In the genomic region with DNA sequence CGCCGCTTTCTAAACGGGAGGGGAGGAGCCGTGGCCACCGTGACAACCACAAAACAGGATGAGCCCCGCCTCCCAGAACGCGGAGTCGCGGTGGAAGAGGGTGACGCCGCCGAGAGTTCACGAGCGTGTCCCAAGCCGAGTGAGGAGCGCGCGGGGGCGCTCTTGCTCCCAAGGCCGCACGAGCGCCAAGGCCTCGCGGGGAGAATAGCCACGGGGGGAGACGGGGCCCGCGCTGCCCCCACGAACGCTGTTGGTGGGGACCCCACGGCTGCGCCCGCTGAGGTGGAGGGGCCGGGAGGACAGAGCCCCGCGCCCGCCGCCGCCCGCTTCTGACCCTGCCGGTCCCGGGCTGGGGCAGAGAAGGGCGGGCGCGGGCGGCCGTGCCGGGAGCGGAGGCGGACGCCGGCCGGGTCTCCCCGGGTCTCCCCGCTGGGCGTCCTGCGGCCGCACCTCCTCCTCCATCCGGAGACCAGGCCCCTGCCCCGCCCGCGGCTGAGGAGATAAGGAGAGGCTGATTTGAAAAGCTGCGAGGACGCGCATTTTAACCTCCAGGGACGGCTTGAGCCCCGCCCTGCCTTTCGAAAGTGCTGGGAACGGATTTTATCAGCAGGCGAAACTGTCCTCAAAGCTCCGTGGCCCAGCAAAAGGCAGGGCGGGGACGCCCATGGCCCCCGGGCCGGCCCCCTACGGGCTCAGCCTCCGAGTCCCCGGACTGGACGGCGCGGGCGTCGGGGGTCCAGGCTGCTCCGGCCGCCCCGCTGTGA, we compare ENCODE assay signal across 7 cellular contexts. TPM values are rescaled to one million over a fixed set of nuclear protein-coding genes. Genes with fewer than 3 reads are reported as not detected.
A peak's percentile ranks its signal among the peaks of the same experiment; 100 is the strongest.
DNase-seq lines count a peak whose midpoint lies in the region; ATAC-seq and TF ChIP-seq lines count a peak whose summit lies in the region.

No MANE protein-coding gene starts in this region.

- peaks cover 32% of the 10 kb centered on the region for H3K27me3 Mint-ChIP-seq in activated naive CD4-positive, alpha-beta T cell treated with anti-CD3 and anti-CD28 coated beads for 36 hours (ENCODE audit: low read depth)

- DNase-seq in GM13977 (ENCODE audit: low spot score) (no peak), NOMO-1 treated with DMSO at 0.1 percent for 48 hours (lab: John Stamatoyannopoulos, UW; ENCODE audit: unreplicated experiment) (peak; percentile 49), Right ventricle myocardium inferior (ENCODE audit: missing footprints) (peak; percentile 92), ovary (peak; percentile 35 to 71 (median 61)), NCI-H1092 treated with DMSO at 0.1 percent for 48 hours (lab: John Stamatoyannopoulos, UW) (no peak)
- peak; percentile 70 for DNase-seq in activated naive CD4-positive, alpha-beta T cell treated with anti-CD3 and anti-CD28 coated beads for 36 hours

- H3K27ac ChIP-seq in ovary: no peak overlapping the region

- H3K4me1 ChIP-seq in ovary (ENCODE audit: insufficient read depth): peaks cover 6% of the 10 kb centered on the region

- no peaks in the 10 kb centered on the region for H3K9me3 ChIP-seq in ovary

- H3K27me3 ChIP-seq in ovary: no peaks in the 10 kb centered on the region

- ATAC-seq in Right ventricle myocardium inferior (peak; percentile 80), GM19397 (IDR thresholded peaks at IDR 0.05; ENCODE audit: unreplicated experiment) (no peak)

- H3K4me3 ChIP-seq in ovary: peak overlapping the region; percentile 39

- intact Hi-C loops in activated naive CD4-positive, alpha-beta T cell treated with anti-CD3 and anti-CD28 coated beads for 36 hours (cut with micrococcal nuclease): loop anchor here (1.0 to 10.0 kb wide), 3 partner anchors 42 to 640 kb away; no protein-coding TSS in a partner anchor
- intact Hi-C loops in Right ventricle myocardium inferior (cut with DNase I): loop anchor here (2.0 kb wide), 1 partner anchor 136 kb away; no protein-coding TSS in a partner anchor
- intact Hi-C loops in ovary (cut with DNase I): no loop called here

- peak overlapping the region; percentile 50 for H3K4me3 Mint-ChIP-seq in activated naive CD4-positive, alpha-beta T cell treated with anti-CD3 and anti-CD28 coated beads for 36 hours

- H3K36me3 ChIP-seq in ovary: no peaks in the 10 kb centered on the region

- TF ChIP-seq EP300 in ovary (IDR thresholded peaks at IDR 0.05): no peak

- TF ChIP-seq CTCF in GM13977 (IDR thresholded peaks at IDR 0.05; ENCODE audit: extremely low read depth, insufficient read depth, missing control alignments) (peak; percentile 55), ovary (IDR thresholded peaks at IDR 0.05) (no peak)

- 5 to 10% (median 7%) methylated on average over 56 to 87 of the region's 87 CpGs for WGBS in ovary, 3 donors

- in situ Hi-C loops in GM13977 (cut with MboI; ENCODE audit: low pct_unique_long_range_greater_than_20kb, low sequenced_read_pairs, unreplicated experiment): no loop called here

- CTCF ChIA-PET in activated naive CD4-positive, alpha-beta T cell treated with anti-CD3 and anti-CD28 coated beads for 36 hours (lab: Charles Lee): no interaction called here

- no peak for TF ChIP-seq POLR2A in ovary (IDR thresholded peaks at IDR 0.05)

- no peaks in the 10 kb centered on the region for H3K9me3 Mint-ChIP-seq in activated naive CD4-positive, alpha-beta T cell treated with anti-CD3 and anti-CD28 coated beads for 36 hours

- H3K36me3 Mint-ChIP-seq in activated naive CD4-positive, alpha-beta T cell treated with anti-CD3 and anti-CD28 coated beads for 36 hours (ENCODE audit: low read depth): no peaks in the 10 kb centered on the region

- no peak overlapping the region for H3K27ac Mint-ChIP-seq in activated naive CD4-positive, alpha-beta T cell treated with anti-CD3 and anti-CD28 coated beads for 36 hours

- H3K4me1 Mint-ChIP-seq in activated naive CD4-positive, alpha-beta T cell treated with anti-CD3 and anti-CD28 coated beads for 36 hours (ENCODE audit: low read depth): peaks cover 23% of the 10 kb centered on the region

RNA-seq across cellular contexts. Expression of gene NKD2, which starts 3.8 kb away (rescaled TPM):
- total RNA-seq in activated naive CD4-positive, alpha-beta T cell treated with anti-CD3 and anti-CD28 coated beads for 36 hours: 1 to 10 TPM; 1.4 to 2.5 TPM
- total RNA-seq in Right ventricle myocardium inferior (4.4 TPM), ovary (10 to 100 TPM in 1 of 7 donors, 1 to 10 TPM in 4, under 1 TPM in 2; 0.33 to 17.2 (median 1.5) TPM)
- under 1 TPM in 1 of 2 donors, not detected in 1; 0.80 TPM for polyA plus RNA-seq in ovary

Comparison
In these comparisons a context has a peak if more than half of its experiments do, and no peak if none do; other contexts are left out.
1. DNase-seq: peak in NOMO-1 treated with DMSO at 0.1 percent for 48 hours (single experiment), activated naive CD4-positive, alpha-beta T cell treated with anti-CD3 and anti-CD28 coated beads for 36 hours (single experiment), Right ventricle myocardium inferior (single experiment) and ovary (5 of 5); none in GM13977 (single experiment) and NCI-H1092 treated with DMSO at 0.1 percent for 48 hours (single experiment).
2. intact Hi-C loops: an anchor here in activated naive CD4-positive, alpha-beta T cell treated with anti-CD3 and anti-CD28 coated beads for 36 hours (1.0 to 10.0 kb wide) and Right ventricle myocardium inferior (2.0 kb wide); none called in ovary.